8 cellular contexts compared by ENCODE assay signal in the genomic region with DNA sequence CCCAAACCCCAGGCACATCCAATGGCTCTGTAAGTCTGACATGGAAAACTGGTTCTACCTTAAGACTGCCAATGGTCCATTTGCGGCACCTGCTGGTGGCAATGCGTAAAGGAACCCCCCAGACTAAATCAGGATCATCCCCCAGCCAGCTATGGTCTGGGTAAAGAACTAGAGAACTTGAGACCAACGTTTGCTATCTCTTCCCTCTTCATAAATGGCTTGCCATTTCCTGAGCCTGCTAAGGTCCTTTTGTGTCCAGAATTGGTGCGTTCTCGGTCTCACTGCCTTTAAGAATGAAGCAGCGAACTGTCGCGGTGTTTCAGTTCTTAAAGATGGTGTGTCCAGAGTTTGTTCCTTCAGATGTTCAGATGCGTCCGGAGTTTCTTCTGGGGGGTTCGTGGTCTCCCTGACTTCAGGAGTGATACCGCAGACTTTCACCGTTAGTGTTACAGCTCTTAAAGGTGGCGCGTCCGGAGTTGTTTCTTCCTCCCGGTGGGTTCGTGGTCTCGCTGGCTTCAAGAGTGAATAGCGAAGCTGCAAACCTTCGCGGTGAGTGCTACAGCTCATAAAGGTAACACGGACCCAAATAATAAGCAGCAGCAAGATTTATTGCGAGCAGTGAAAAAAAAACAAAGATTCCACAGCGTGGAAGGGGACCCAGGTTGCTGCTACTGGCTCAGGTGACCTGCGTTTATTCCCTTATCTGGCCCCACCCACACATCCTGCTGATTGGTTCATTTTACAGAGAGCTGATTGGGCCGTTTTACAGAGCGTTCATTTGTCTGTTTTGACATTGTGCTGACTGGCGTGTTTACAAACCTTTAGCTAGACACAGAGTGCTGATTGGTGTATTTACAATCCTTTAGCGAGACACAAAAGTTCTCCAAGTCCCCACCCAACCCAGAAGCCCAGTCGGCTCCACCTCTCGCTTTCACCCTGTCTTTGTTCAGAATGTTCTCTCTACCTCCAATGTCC.
DNase-seq lines count a peak whose midpoint lies in the region; ATAC-seq and TF ChIP-seq lines count a peak whose summit lies in the region.

No MANE protein-coding gene starts in this region.

- no peak overlapping the region for H3K4me2 ChIP-seq in neural progenitor cell

- DNase-seq in DMS114 treated with DMSO at 0.1 percent for 48 hours (lab: John Stamatoyannopoulos, UW; ENCODE audit: unreplicated experiment) (peak; percentile 56), T-helper 2 cell (peak in 4 of 5 experiments; percentile 43 to 92 (median 63)), breast epithelium (ENCODE audit: low spot score in 2 of 2) (no peak), neural progenitor cell (ENCODE audit: low spot score) (peak; percentile 31), glomerular visceral epithelial cell (ENCODE audit: extremely low spot score) (no peak), NCI-H774 (lab: John Stamatoyannopoulos, UW) (no peak)

- no peaks in the 10 kb centered on the region for H3K79me2 ChIP-seq in neural progenitor cell (ENCODE audit: low read depth)

- H3K27ac ChIP-seq in breast epithelium (peak overlapping the region in 1 of 2 donors; percentile 72), neural progenitor cell (no peak overlapping the region)

- no peak overlapping the region for H3K27ac Mint-ChIP-seq in neural progenitor cell

- H3K4me3 ChIP-seq in breast epithelium, result peak overlapping the region; percentile 10 to 20 (median 15)
- no peak overlapping the region for H3K4me3 ChIP-seq in neural progenitor cell

- peaks cover 2% of the 10 kb centered on the region for H3K36me3 Mint-ChIP-seq in neural progenitor cell

- H3K27me3 ChIP-seq in breast epithelium, result no peaks in the 10 kb centered on the region
- no peaks in the 10 kb centered on the region for H3K27me3 ChIP-seq in neural progenitor cell

- no peak overlapping the region for H3K4me3 Mint-ChIP-seq in neural progenitor cell

- H3K36me3 ChIP-seq in breast epithelium (no peaks in the 10 kb centered on the region), neural progenitor cell (no peaks in the 10 kb centered on the region)

- no peaks in the 10 kb centered on the region for H3K27me3 Mint-ChIP-seq in neural progenitor cell (ENCODE audit: insufficient read depth, low read depth)

- H3K9me3 ChIP-seq in breast epithelium, result no peaks in the 10 kb centered on the region
- H3K9me3 ChIP-seq in neural progenitor cell (ENCODE audit: low read depth), result no peaks in the 10 kb centered on the region

- intact Hi-C loops in breast epithelium (cut with DNase I; ENCODE audit: low total_unique reads), result no loop called here

- no peak overlapping the region for H2AFZ ChIP-seq in neural progenitor cell (replicated peaks)

- H3K4me1 Mint-ChIP-seq in neural progenitor cell, result peaks cover 25% of the 10 kb centered on the region

- TF ChIP-seq POLR2A in breast epithelium (IDR thresholded peaks at IDR 0.05), result no peak

- no peak overlapping the region for H3K9ac ChIP-seq in neural progenitor cell

- H3F3A ChIP-seq in neural progenitor cell (ENCODE audit: low read depth), result no peaks in the 10 kb centered on the region

- H3K4me1 ChIP-seq in breast epithelium, result no peaks in the 10 kb centered on the region
- H3K4me1 ChIP-seq in neural progenitor cell, result peaks cover 21% of the 10 kb centered on the region

- TF ChIP-seq CTCF in breast epithelium (IDR thresholded peaks at IDR 0.05) (no peak), neural progenitor cell (IDR thresholded peaks at IDR 0.05) (peak; percentile 48)

- peak; percentile 58 for ATAC-seq in GM19452 (IDR thresholded peaks at IDR 0.05; ENCODE audit: unreplicated experiment)
- ATAC-seq in HG03457 (IDR thresholded peaks at IDR 0.05; ENCODE audit: unreplicated experiment), result peak; percentile 68

- H3K9me3 Mint-ChIP-seq in neural progenitor cell, result no peaks in the 10 kb centered on the region

- H4K20me1 ChIP-seq in neural progenitor cell (ENCODE audit: low read depth), result no peaks in the 10 kb centered on the region

Comparison
In these comparisons a context has a peak if more than half of its experiments do, and no peak if none do; other contexts are left out.
1. DNase-seq: peak in DMS114 treated with DMSO at 0.1 percent for 48 hours (single experiment), T-helper 2 cell (4 of 5) and neural progenitor cell (single experiment); none in breast epithelium (0 of 2), glomerular visceral epithelial cell (single experiment) and NCI-H774 (single experiment).